ENCODE assay signal across 25 cellular contexts in the genomic region with DNA sequence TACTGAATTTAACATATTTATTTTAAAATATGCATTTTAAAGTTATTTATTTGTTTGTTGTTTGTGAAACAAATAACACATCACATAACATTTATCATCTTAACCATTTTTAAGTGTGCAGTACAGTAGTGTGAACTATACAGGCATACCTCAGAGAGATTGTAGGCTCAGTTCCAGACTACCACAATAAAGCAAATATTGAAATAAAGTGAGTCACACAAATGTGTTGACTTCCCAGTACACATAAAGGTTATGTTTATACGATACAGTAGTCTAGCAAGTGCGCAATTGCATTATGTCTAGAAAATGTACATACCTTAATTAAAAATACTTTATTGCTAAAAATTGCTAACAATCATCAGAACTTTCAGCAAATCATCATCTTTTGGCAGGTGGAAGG.
A peak's percentile ranks its signal among the peaks of the same experiment; 100 is the strongest.
DNase-seq lines count a peak whose midpoint lies in the region; ATAC-seq and TF ChIP-seq lines count a peak whose summit lies in the region.
"Had no signal": no experiment of that assay in that cellular context is flagged by ENCODE, and none has a peak within 500 bp of the region (broad histone marks: within the 10 kb centered on the region; RNA-seq: fewer than 3 reads in every experiment).

No MANE protein-coding gene starts in this region.

- no peaks in the 10 kb centered on the region for H3F3A ChIP-seq in PC-3 (ENCODE audit: low read length, unreplicated experiment)

- H3K4me2 ChIP-seq in PC-3 (ENCODE audit: low read length), result 0 out of 2 replicates have a peak overlapping the region, but pooled peaks have one; percentile 23
- H3K4me2 ChIP-seq: hepatocyte had no signal

- BruUV-seq in MCF 10A (replicated peaks; lab: Mats Ljungman, UMichigan), result no TSS peak
- no TSS peak for BruUV-seq in PC-3 (replicated peaks; lab: Mats Ljungman, UMichigan)

- no peak for TF ChIP-seq POLR2A in breast epithelium (IDR thresholded peaks at IDR 0.05)

- DNase-seq in MCF 10A (ENCODE audit: unreplicated experiment), result peak; percentile 61
- no peak for DNase-seq in breast epithelium (ENCODE audit: low spot score in 2 of 2)
- DNase-seq in PC-3, result peak; percentile 92
- DNase-seq in epithelial cell of esophagus (ENCODE audit: low read depth), result peak; percentile 73
- DNase-seq in right atrium auricular region (ENCODE audit: low spot score), result no peak
- no peak for DNase-seq in T-helper 2 cell treated with Interferon-gamma antibody and Interleukin-4, amounts not matched to agents 5 μg/mL and 100 μg/mL, for 36 hours (ENCODE audit: low spot score)
- no peak for DNase-seq in stimulated activated CD4-positive, alpha-beta T cell treated with anti-CD3 and anti-CD28 coated beads, Interleukin-2, amount 100 ng/mL, for 24 hours
- DNase-seq: activated CD4-positive, CD25-positive, alpha-beta regulatory T cell; activated CD8-positive, alpha-beta memory T cell treated with anti-CD3 and anti-CD28 coated beads, Interleukin-2, amount 10 ng/mL, durations not matched to agents 7 days and 5 days; activated naive CD4-positive, alpha-beta T cell treated with anti-CD3 and anti-CD28 coated beads for 36 hours; activated T-cell treated with anti-CD3 and anti-CD28 coated beads, Interleukin-2, amount 50 U/mL, for 72 hours; CD4-positive, alpha-beta T cell; effector memory CD8-positive, alpha-beta T cell; esophagus squamous epithelium; gastrocnemius medialis; naive B cell; NCI-H446 treated with DMSO at 0.1 percent for 48 hours; sigmoid colon; stimulated activated naive CD4-positive, alpha-beta T cell treated with Interleukin-2 at 50 U/mL for 16 hours; T-cell had no signal

- H3K4me3 Mint-ChIP-seq in MCF 10A (ENCODE audit: unreplicated experiment), result no peak overlapping the region
- H3K4me3 Mint-ChIP-seq in T-helper 2 cell treated with Interferon-gamma antibody and Interleukin-4, amounts not matched to agents 5 μg/mL and 100 μg/mL, for 36 hours, result no peak overlapping the region
- H3K4me3 Mint-ChIP-seq: activated CD8-positive, alpha-beta memory T cell treated with anti-CD3 and anti-CD28 coated beads, Interleukin-2, amount 10 ng/mL, durations not matched to agents 7 days and 5 days; activated naive CD4-positive, alpha-beta T cell treated with anti-CD3 and anti-CD28 coated beads for 36 hours; activated T-cell treated with anti-CD3 and anti-CD28 coated beads, Interleukin-2, amount 50 U/mL, for 72 hours; CD4-positive, alpha-beta T cell; effector memory CD8-positive, alpha-beta T cell; naive B cell; T-cell had no signal

- no peaks in the 10 kb centered on the region for H3K27me3 Mint-ChIP-seq in MCF 10A (ENCODE audit: insufficient read depth, unreplicated experiment)
- no peaks in the 10 kb centered on the region for H3K27me3 Mint-ChIP-seq in T-helper 2 cell treated with Interferon-gamma antibody and Interleukin-4, amounts not matched to agents 5 μg/mL and 100 μg/mL, for 36 hours (ENCODE audit: low read depth)
- H3K27me3 Mint-ChIP-seq: activated CD8-positive, alpha-beta memory T cell treated with anti-CD3 and anti-CD28 coated beads, Interleukin-2, amount 10 ng/mL, durations not matched to agents 7 days and 5 days; CD4-positive, alpha-beta T cell; effector memory CD8-positive, alpha-beta T cell; naive B cell; T-cell had no signal

- no peak overlapping the region for H3K4me3 ChIP-seq in breast epithelium
- no peak overlapping the region for H3K4me3 ChIP-seq in PC-3 (ENCODE audit: low read length)
- H3K4me3 ChIP-seq in epithelial cell of esophagus (ENCODE audit: low read length), result no peak overlapping the region
- H3K4me3 ChIP-seq in right atrium auricular region, result no peak overlapping the region
- H3K4me3 ChIP-seq: esophagus squamous epithelium, gastrocnemius medialis, hepatocyte, prostate gland, sigmoid colon, SJSA1 had no signal

- peaks cover 11% of the 10 kb centered on the region for H3K4me1 Mint-ChIP-seq in MCF 10A (ENCODE audit: insufficient read depth, unreplicated experiment)
- H3K4me1 Mint-ChIP-seq in T-helper 2 cell treated with Interferon-gamma antibody and Interleukin-4, amounts not matched to agents 5 μg/mL and 100 μg/mL, for 36 hours (ENCODE audit: low read depth), result no peaks in the 10 kb centered on the region
- H3K4me1 Mint-ChIP-seq: activated CD8-positive, alpha-beta memory T cell treated with anti-CD3 and anti-CD28 coated beads, Interleukin-2, amount 10 ng/mL, durations not matched to agents 7 days and 5 days; naive B cell; T-cell had no signal

- no peaks in the 10 kb centered on the region for H3K9me3 Mint-ChIP-seq in MCF 10A (ENCODE audit: unreplicated experiment)
- peaks cover 23% of the 10 kb centered on the region for H3K9me3 Mint-ChIP-seq in T-helper 2 cell treated with Interferon-gamma antibody and Interleukin-4, amounts not matched to agents 5 μg/mL and 100 μg/mL, for 36 hours

- H3K79me2 ChIP-seq in PC-3 (ENCODE audit: low read length), result no peaks in the 10 kb centered on the region
- H3K79me2 ChIP-seq: hepatocyte had no signal

- no peak overlapping the region for H3K27ac Mint-ChIP-seq in MCF 10A (ENCODE audit: low read depth, unreplicated experiment)
- H3K27ac Mint-ChIP-seq in T-helper 2 cell treated with Interferon-gamma antibody and Interleukin-4, amounts not matched to agents 5 μg/mL and 100 μg/mL, for 36 hours, result no peak overlapping the region
- H3K27ac Mint-ChIP-seq: activated CD8-positive, alpha-beta memory T cell treated with anti-CD3 and anti-CD28 coated beads, Interleukin-2, amount 10 ng/mL, durations not matched to agents 7 days and 5 days; activated naive CD4-positive, alpha-beta T cell treated with anti-CD3 and anti-CD28 coated beads for 36 hours; activated T-cell treated with anti-CD3 and anti-CD28 coated beads, Interleukin-2, amount 50 U/mL, for 72 hours; CD4-positive, alpha-beta T cell; effector memory CD8-positive, alpha-beta T cell; naive B cell; T-cell had no signal

- H3K36me3 ChIP-seq in breast epithelium (no peaks in the 10 kb centered on the region), PC-3 (ENCODE audit: low read depth, low read length) (no peaks in the 10 kb centered on the region), right atrium auricular region (no peaks in the 10 kb centered on the region)
- H3K36me3 ChIP-seq: esophagus squamous epithelium, gastrocnemius medialis, neutrophil, prostate gland, sigmoid colon, SJSA1 had no signal

- H3K27ac ChIP-seq in breast epithelium (no peak overlapping the region), PC-3 (ENCODE audit: low read length) (no peak overlapping the region), right atrium auricular region (no peak overlapping the region)
- H3K27ac ChIP-seq: esophagus squamous epithelium, gastrocnemius medialis, hepatocyte, neutrophil, prostate gland, sigmoid colon, SJSA1 had no signal

- TF ChIP-seq CTCF in MCF 10A (IDR thresholded peaks at IDR 0.05; ENCODE audit: unreplicated experiment) (no peak), breast epithelium (IDR thresholded peaks at IDR 0.05) (no peak), PC-3 (conservative IDR thresholded peaks at IDR 0.05; ENCODE audit: low read depth, low read length) (no peak), epithelial cell of esophagus (IDR thresholded peaks at IDR 0.05; ENCODE audit: insufficient read depth, low read depth, low read length, missing control alignments) (no peak), right atrium auricular region (IDR thresholded peaks at IDR 0.05) (no peak)

- intact Hi-C loops in MCF 10A (cut with micrococcal nuclease) (no loop called here), breast epithelium (cut with DNase I; ENCODE audit: low total_unique reads) (no loop called here), PC-3 (cut with micrococcal nuclease) (loop anchor here (1.0 kb wide), 1 partner anchor 30 kb away; no protein-coding TSS in a partner anchor)

- H4K20me1 ChIP-seq in PC-3 (ENCODE audit: low read length), result no peaks in the 10 kb centered on the region

- ATAC-seq in PC-3, result peak; percentile 99
- ATAC-seq in HG02885 (IDR thresholded peaks at IDR 0.05; ENCODE audit: poor library complexity, unreplicated experiment), result no peak
- ATAC-seq: activated CD8-positive, alpha-beta memory T cell treated with anti-CD3 and anti-CD28 coated beads, Interleukin-2, amount 10 ng/mL, durations not matched to agents 7 days and 5 days; activated T-cell treated with anti-CD3 and anti-CD28 coated beads, Interleukin-2, amount 50 U/mL, for 72 hours; effector memory CD8-positive, alpha-beta T cell; gastrocnemius medialis; T-cell had no signal

- H3K9me3 ChIP-seq in breast epithelium, result no peaks in the 10 kb centered on the region
- no peaks in the 10 kb centered on the region for H3K9me3 ChIP-seq in PC-3 (ENCODE audit: low read length)
- H3K9me3 ChIP-seq in right atrium auricular region, result no peaks in the 10 kb centered on the region
- H3K9me3 ChIP-seq: esophagus squamous epithelium, gastrocnemius medialis, prostate gland, sigmoid colon, SJSA1 had no signal

- POLR2A ChIA-PET in MCF 10A (lab: Yijun Ruan, JAX) (no interaction called here), PC-3 (lab: Charles Lee; ENCODE audit: unreplicated experiment) (no interaction called here)

- H3K9ac ChIP-seq in PC-3 (ENCODE audit: low read length), result no peak overlapping the region

- H2AFZ ChIP-seq in PC-3 (ENCODE audit: low read length), result no peak overlapping the region
- H2AFZ ChIP-seq: hepatocyte had no signal

- H3K9me2 ChIP-seq in PC-3 (replicated peaks; ENCODE audit: low read length), result no peaks in the 10 kb centered on the region

- H3K4me1 ChIP-seq in breast epithelium, result no peaks in the 10 kb centered on the region
- peaks cover 11% of the 10 kb centered on the region for H3K4me1 ChIP-seq in PC-3 (ENCODE audit: insufficient read depth, low read length)
- H3K4me1 ChIP-seq in right atrium auricular region, result no peaks in the 10 kb centered on the region
- H3K4me1 ChIP-seq: esophagus squamous epithelium, gastrocnemius medialis, prostate gland, sigmoid colon, SJSA1 had no signal

- H3K36me3 Mint-ChIP-seq in MCF 10A (ENCODE audit: insufficient read depth, unreplicated experiment), result no peaks in the 10 kb centered on the region
- no peaks in the 10 kb centered on the region for H3K36me3 Mint-ChIP-seq in T-helper 2 cell treated with Interferon-gamma antibody and Interleukin-4, amounts not matched to agents 5 μg/mL and 100 μg/mL, for 36 hours (ENCODE audit: low read depth)
- H3K36me3 Mint-ChIP-seq: activated CD8-positive, alpha-beta memory T cell treated with anti-CD3 and anti-CD28 coated beads, Interleukin-2, amount 10 ng/mL, durations not matched to agents 7 days and 5 days; naive B cell; T-cell had no signal

- CTCF ChIA-PET in MCF 10A (lab: Yijun Ruan, JAX) (no interaction called here), PC-3 (lab: Charles Lee) (no interaction called here)

- H3K27me3 ChIP-seq in breast epithelium, result no peaks in the 10 kb centered on the region
- H3K27me3 ChIP-seq in PC-3 (ENCODE audit: low read length), result no peaks in the 10 kb centered on the region
- no peaks in the 10 kb centered on the region for H3K27me3 ChIP-seq in right atrium auricular region
- H3K27me3 ChIP-seq: esophagus squamous epithelium, gastrocnemius medialis, hepatocyte, neutrophil, sigmoid colon, SJSA1 had no signal

Comparison
In these comparisons a context has a peak if more than half of its experiments do, and no peak if none do; other contexts are left out.
1. DNase-seq: peak in MCF 10A (single experiment), PC-3 (single experiment) and epithelial cell of esophagus (single experiment); none in breast epithelium (0 of 2), right atrium auricular region (single experiment), T-helper 2 cell treated with Interferon-gamma antibody and Interleukin-4, amounts not matched to agents 5 μg/mL and 100 μg/mL, for 36 hours (single experiment) and stimulated activated CD4-positive, alpha-beta T cell treated with anti-CD3 and anti-CD28 coated beads, Interleukin-2, amount 100 ng/mL, for 24 hours (0 of 2).